Comparison of ENCODE assay signal across 18 cellular contexts in genomic region chr12:111532741-111533140, GRCh38.
"Had no signal": no experiment of that assay in that cellular context is flagged by ENCODE, and none has a peak within 500 bp of the region (broad histone marks: within the 10 kb centered on the region; RNA-seq: fewer than 3 reads in every experiment).

No MANE protein-coding gene starts in this region.

- H3K4me1 Mint-ChIP-seq: activated B cell treated with CpG ODN at 0.5 μM for 24 hours had no signal

- H3K27ac Mint-ChIP-seq: activated B cell treated with CpG ODN at 0.5 μM for 24 hours; activated naive CD4-positive, alpha-beta T cell treated with anti-CD3 and anti-CD28 coated beads for 36 hours; activated naive CD8-positive, alpha-beta T cell treated with anti-CD3 and anti-CD28 coated beads, Interleukin-2, amount 50 U/mL, for 24 hours; immature natural killer cell had no signal

- DNase-seq: activated B cell treated with CpG ODN at 0.5 μM for 24 hours; activated CD4-positive, alpha-beta T cell treated with anti-CD3 and anti-CD28 coated beads for 48 hours; activated CD8-positive, alpha-beta memory T cell treated with anti-CD3 and anti-CD28 coated beads for 24 hours; activated naive CD4-positive, alpha-beta T cell treated with anti-CD3 and anti-CD28 coated beads for 36 hours; activated naive CD8-positive, alpha-beta T cell treated with anti-CD3 and anti-CD28 coated beads, Interleukin-2, amount 50 U/mL, for 24 hours; dorsolateral prefrontal cortex; erythroblast; glutamatergic neuron; immature natural killer cell; midbrain; retina; stimulated activated CD4-positive, alpha-beta T cell treated with anti-CD3 and anti-CD28 coated beads, Interleukin-4, amount 100 ng/mL, for 24 hours; stimulated activated naive CD4-positive, alpha-beta T cell treated with Interleukin-2 at 50 U/mL for 16 hours; transverse colon had no signal

- H3K9me3 Mint-ChIP-seq: activated B cell treated with CpG ODN at 0.5 μM for 24 hours; activated naive CD4-positive, alpha-beta T cell treated with anti-CD3 and anti-CD28 coated beads for 36 hours; activated naive CD8-positive, alpha-beta T cell treated with anti-CD3 and anti-CD28 coated beads, Interleukin-2, amount 50 U/mL, for 24 hours; immature natural killer cell had no signal

- H3K9me3 ChIP-seq: ascending aorta, SJSA1, transverse colon had no signal

- H3K27me3 Mint-ChIP-seq: activated B cell treated with CpG ODN at 0.5 μM for 24 hours; activated naive CD8-positive, alpha-beta T cell treated with anti-CD3 and anti-CD28 coated beads, Interleukin-2, amount 50 U/mL, for 24 hours had no signal

- H3K27ac ChIP-seq: ascending aorta, dorsolateral prefrontal cortex, parathyroid adenoma, SJSA1, transverse colon had no signal

- ATAC-seq: activated naive CD8-positive, alpha-beta T cell treated with anti-CD3 and anti-CD28 coated beads, Interleukin-2, amount 50 U/mL, for 24 hours had no signal

- H3K4me1 ChIP-seq: ascending aorta, parathyroid adenoma, SJSA1, transverse colon had no signal

- H3K27me3 ChIP-seq: ascending aorta, dorsolateral prefrontal cortex, SJSA1, transverse colon had no signal

- H3K4me3 Mint-ChIP-seq: activated B cell treated with CpG ODN at 0.5 μM for 24 hours; activated naive CD4-positive, alpha-beta T cell treated with anti-CD3 and anti-CD28 coated beads for 36 hours; activated naive CD8-positive, alpha-beta T cell treated with anti-CD3 and anti-CD28 coated beads, Interleukin-2, amount 50 U/mL, for 24 hours; immature natural killer cell had no signal

- H3K9ac ChIP-seq: parathyroid adenoma had no signal

- H3K4me3 ChIP-seq: ascending aorta, dorsolateral prefrontal cortex, SJSA1, transverse colon had no signal

- H2AFZ ChIP-seq: parathyroid adenoma had no signal

- FAIRE-seq: bronchial epithelial cell had no signal
